Comparison of ENCODE assay signal across 1 cellular context in genomic region chr2:54557601-54558187, GRCh38.
TF ChIP-seq lines count a peak whose summit lies in the region.

No MANE protein-coding gene starts in this region.

TF ChIP-seq in HepG2, 621 proteins besides CTCF, POLR2A, EP300 and RAD21 (continued from another document and continues in another):
- TF ChIP-seq RNF219 (CRISPR knock-in tag; IDR thresholded peaks at IDR 0.05) (no peak), GZF1 (CRISPR knock-in tag; IDR thresholded peaks at IDR 0.05) (peak; percentile 12; the same call in 1 of the 2 replicates), CENPBD1 (CRISPR knock-in tag; IDR thresholded peaks at IDR 0.05; ENCODE audit: borderline replicate concordance, low read depth) (no peak), NR2F2 (IDR thresholded peaks at IDR 0.05; ENCODE audit: borderline replicate concordance, low read depth) (no peak), PLSCR1 (CRISPR knock-in tag; IDR thresholded peaks at IDR 0.05; ENCODE audit: borderline replicate concordance) (no peak), ZNF335 (CRISPR knock-in tag; IDR thresholded peaks at IDR 0.05) (peak; percentile 75), ZSCAN30 (CRISPR knock-in tag; IDR thresholded peaks at IDR 0.05) (no peak), ZNF616 (CRISPR knock-in tag; IDR thresholded peaks at IDR 0.05; ENCODE audit: low read depth) (0 out of 2 replicates have a peak, but pooled peaks have one; percentile 50), ZBTB14 (CRISPR knock-in tag; IDR thresholded peaks at IDR 0.05) (peak; percentile 65), SPEN (CRISPR knock-in tag; IDR thresholded peaks at IDR 0.05; ENCODE audit: low read depth) (peak; percentile 85), GTF2F1 (IDR thresholded peaks at IDR 0.05; ENCODE audit: low read length) (no peak), AGO2 (optimal IDR thresholded peaks at IDR 0.05; ENCODE audit: low read depth, low read length) (peak; percentile 93), SRSF1 (optimal IDR thresholded peaks at IDR 0.05; ENCODE audit: low read depth, low read length) (no peak), ZMYM3 (CRISPR knock-in tag; IDR thresholded peaks at IDR 0.05) (no peak), CHD4 (IDR thresholded peaks at IDR 0.05; ENCODE audit: borderline replicate concordance, low read length) (no peak), HNF1B (CRISPR knock-in tag; IDR thresholded peaks at IDR 0.05) (no peak; the same call in 1 of the 2 replicates), NR2F6 (IDR thresholded peaks at IDR 0.05) (no peak), NR2F6 (CRISPR knock-in tag; IDR thresholded peaks at IDR 0.05) (peak; percentile 23; the same call in 1 of the 2 replicates), RBM39 (IDR thresholded peaks at IDR 0.05; ENCODE audit: low read depth, low read length, poor library complexity, severe bottlenecking) (no peak), SNAPC2 (CRISPR knock-in tag; IDR thresholded peaks at IDR 0.05) (no peak), THAP11 (CRISPR knock-in tag; IDR thresholded peaks at IDR 0.05) (peak; percentile 67; the same call in 1 of the 2 replicates), ZNF407 (CRISPR knock-in tag; IDR thresholded peaks at IDR 0.05; ENCODE audit: not compliant biosample characterization) (no peak), ELF1 (CRISPR knock-in tag; IDR thresholded peaks at IDR 0.05) (0 out of 2 replicates have a peak, but pooled peaks have one; percentile 24), ZNF552 (CRISPR knock-in tag; IDR thresholded peaks at IDR 0.05; ENCODE audit: borderline replicate concordance) (peak; percentile 18; the same call in 1 of the 2 replicates), SALL1 (CRISPR knock-in tag; IDR thresholded peaks at IDR 0.05) (peak; percentile 91), IKZF5 (CRISPR knock-in tag; IDR thresholded peaks at IDR 0.05) (no peak; the same call in 1 of the 2 replicates), TEAD2 (CRISPR knock-in tag; IDR thresholded peaks at IDR 0.05) (0 out of 2 replicates have a peak, but pooled peaks have one; percentile 65), TCF7L2 (IDR thresholded peaks at IDR 0.05; ENCODE audit: low read depth, low read length) (no peak), ZFYVE20 (CRISPR knock-in tag; IDR thresholded peaks at IDR 0.05; ENCODE audit: borderline replicate concordance, low read depth) (peak; percentile 91), KLF9 (CRISPR knock-in tag; IDR thresholded peaks at IDR 0.05; ENCODE audit: low read depth) (peak; percentile 69; the same call in 1 of the 2 replicates), ZNF737 (CRISPR knock-in tag; IDR thresholded peaks at IDR 0.05; ENCODE audit: borderline replicate concordance) (no peak), GTF3A (CRISPR knock-in tag; conservative IDR thresholded peaks at IDR 0.05) (no peak), STAG1 (CRISPR knock-in tag; IDR thresholded peaks at IDR 0.05) (peak; percentile 33), ZNF354B (CRISPR knock-in tag; IDR thresholded peaks at IDR 0.05) (no peak), SRSF9 (IDR thresholded peaks at IDR 0.05; ENCODE audit: borderline replicate concordance, insufficient read depth, low read depth, low read length, poor library complexity, severe bottlenecking) (no peak), FOXA1 (IDR thresholded peaks at IDR 0.05) (no peak), FOXA1 (CRISPR knock-in tag; IDR thresholded peaks at IDR 0.05) (peak; percentile 72), MBNL3 (CRISPR knock-in tag; conservative IDR thresholded peaks at IDR 0.05) (no peak), HNF4G (IDR thresholded peaks at IDR 0.05; ENCODE audit: borderline replicate concordance, low read depth, low read length) (no peak), HNF4G (CRISPR knock-in tag; IDR thresholded peaks at IDR 0.05; ENCODE audit: borderline replicate concordance, low read depth) (peak; percentile 62; the same call in 1 of the 2 replicates), POLR2AphosphoS5 (IDR thresholded peaks at IDR 0.05; ENCODE audit: low read depth, low read length) (peak; percentile 77), CENPT (CRISPR knock-in tag; IDR thresholded peaks at IDR 0.05; ENCODE audit: low read depth) (no peak), JUND (CRISPR knock-in tag; IDR thresholded peaks at IDR 0.05) (no peak; the same call in 1 of the 2 replicates), ELK4 (CRISPR knock-in tag; IDR thresholded peaks at IDR 0.05; ENCODE audit: borderline replicate concordance) (no peak), ZNF317 (CRISPR knock-in tag; IDR thresholded peaks at IDR 0.05) (no peak; the same call in 1 of the 2 replicates), U2AF2 (IDR thresholded peaks at IDR 0.05; ENCODE audit: low read depth, low read length) (no peak), RAD51 (IDR thresholded peaks at IDR 0.05; ENCODE audit: borderline replicate concordance) (no peak), NFATC3 (CRISPR knock-in tag; IDR thresholded peaks at IDR 0.05) (no peak), KLF16 (CRISPR knock-in tag; IDR thresholded peaks at IDR 0.05) (peak; percentile 15 to 92; a peak in 2 of 4 replicates), ZNF276 (CRISPR knock-in tag; IDR thresholded peaks at IDR 0.05; ENCODE audit: low read depth) (no peak; the same call in 1 of the 2 replicates)
